ENCODE assay signal across 1 cellular context in genomic region chr13:50685491-50685890, GRCh38.
TF ChIP-seq lines count a peak whose summit lies in the region.

No MANE protein-coding gene starts in this region.

TF ChIP-seq in GM12878, 131 proteins besides CTCF, POLR2A, EP300 and RAD21 (continued from another document):
- TF ChIP-seq PKNOX1 (IDR thresholded peaks at IDR 0.05), result peak; percentile 31; the same call in 1 of the 2 replicates
- peak; percentile 45 for TF ChIP-seq SMAD1 (IDR thresholded peaks at IDR 0.05; ENCODE audit: low read depth, partially characterized antibody)
- no peak for TF ChIP-seq SIN3A (IDR thresholded peaks at IDR 0.05; ENCODE audit: low read depth, low read length)
